In the genomic region with DNA sequence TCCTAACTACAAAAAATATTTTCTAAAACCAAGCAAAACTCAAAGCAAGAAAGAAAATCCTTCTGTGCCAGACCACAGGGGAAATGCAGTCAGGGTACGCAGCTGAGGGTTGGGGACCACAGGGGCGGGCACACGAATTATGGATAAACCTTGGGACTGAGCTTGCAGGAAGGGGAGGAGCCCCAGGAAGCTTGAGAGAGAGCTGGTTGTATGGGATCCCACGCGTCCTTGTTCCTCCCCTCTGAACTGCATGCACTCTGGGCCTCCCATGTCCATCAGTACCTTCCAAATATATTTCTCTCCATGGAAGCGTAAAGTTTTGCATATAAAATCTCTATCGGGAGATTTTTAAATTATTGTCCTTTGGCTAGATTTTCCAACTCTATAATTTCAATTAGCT, we compare ENCODE assay signal across 34 cellular contexts.
"Had no signal": no experiment of that assay in that cellular context is flagged by ENCODE, and none has a peak within 500 bp of the region (broad histone marks: within the 10 kb centered on the region; RNA-seq: fewer than 3 reads in every experiment).

No MANE protein-coding gene starts in this region.

- DNase-seq: activated B cell treated with CpG ODN at 0.5 μM for 24 hours; activated CD4-positive, alpha-beta memory T cell treated with anti-CD3 and anti-CD28 coated beads for 36 hours; activated CD4-positive, alpha-beta T cell treated with anti-CD3 and anti-CD28 coated beads for 4 hours; activated CD4-positive, alpha-beta T cell treated with anti-CD3 and anti-CD28 coated beads, Interleukin-2, amount 10 ng/mL, durations not matched to agents 24 days and 14 days; activated CD4-positive, alpha-beta T cell treated with anti-CD3 and anti-CD28 coated beads, Interleukin-2, amount 50 U/mL, for 1 hour; activated CD4-positive, alpha-beta T cell treated with anti-CD3 and anti-CD28 coated beads, Interleukin-2, amount 50 U/mL, for 4 hours; activated CD4-positive, CD25-positive, alpha-beta regulatory T cell treated with anti-CD3 and anti-CD28 coated beads, Interleukin-2, amount 50 U/mL, for 72 hours; activated CD8-positive, alpha-beta memory T cell treated with anti-CD3 and anti-CD28 coated beads, Interleukin-2, amount 50 U/mL, for 4 hours; activated CD8-positive, alpha-beta T cell treated with anti-CD3 and anti-CD28 coated beads for 36 hours; activated gamma-delta T cell treated with Interleukin-2 at 50 U/mL for 16 hours; activated naive CD4-positive, alpha-beta T cell; activated naive CD4-positive, alpha-beta T cell treated with anti-CD3 and anti-CD28 coated beads for 36 hours; activated naive CD4-positive, alpha-beta T cell treated with anti-CD3 and anti-CD28 coated beads, Interleukin-2, amount 50 U/mL, for 16 hours; activated naive CD8-positive, alpha-beta T cell treated with anti-CD3 and anti-CD28 coated beads for 36 hours; activated T-cell treated with anti-CD3 and anti-CD28 coated beads for 4 hours; activated T-cell treated with anti-CD3 and anti-CD28 coated beads, Interleukin-2, amount 50 U/mL, for 1 hour; activated T-cell treated with anti-CD3 and anti-CD28 coated beads, Interleukin-2, amount 50 U/mL, for 4 hours; activated T-cell treated with anti-CD3 and anti-CD28 coated beads, Interleukin-2, amount 50 U/mL, for 72 hours; adrenal gland; amniotic stem cell; aorta; body of pancreas; brain microvascular endothelial cell; central memory CD4-positive, alpha-beta T cell; T-helper 1 cell; T-helper 2 cell; T-helper 9 cell had no signal

- H3K36me3 Mint-ChIP-seq: activated naive CD8-positive, alpha-beta T cell treated with anti-CD3 and anti-CD28 coated beads for 36 hours had no signal

- H3K27me3 Mint-ChIP-seq: activated CD4-positive, alpha-beta memory T cell treated with anti-CD3 and anti-CD28 coated beads for 36 hours; activated CD4-positive, alpha-beta T cell treated with anti-CD3 and anti-CD28 coated beads, Interleukin-2, amount 10 ng/mL, durations not matched to agents 24 days and 14 days; activated naive CD8-positive, alpha-beta T cell treated with anti-CD3 and anti-CD28 coated beads for 36 hours had no signal

- H3K36me3 ChIP-seq: adrenal gland, brain microvascular endothelial cell, breast epithelium had no signal

- H3K27ac Mint-ChIP-seq: activated B cell treated with CpG ODN at 0.5 μM for 24 hours; activated CD4-positive, alpha-beta memory T cell treated with anti-CD3 and anti-CD28 coated beads for 36 hours; activated CD4-positive, alpha-beta T cell treated with anti-CD3 and anti-CD28 coated beads, Interleukin-2, amount 10 ng/mL, durations not matched to agents 24 days and 14 days; activated CD8-positive, alpha-beta T cell treated with anti-CD3 and anti-CD28 coated beads for 36 hours; activated naive CD4-positive, alpha-beta T cell treated with anti-CD3 and anti-CD28 coated beads for 36 hours; activated naive CD4-positive, alpha-beta T cell treated with anti-CD3 and anti-CD28 coated beads, Interleukin-2, amount 50 U/mL, for 72 hours; activated naive CD8-positive, alpha-beta T cell treated with anti-CD3 and anti-CD28 coated beads for 36 hours; activated T-cell treated with anti-CD3 and anti-CD28 coated beads, Interleukin-2, amount 50 U/mL, for 72 hours; activated T-helper 1 cell treated with anti-CD3 and anti-CD28 coated beads, Interleukin-12 subunit alpha, Interleukin-12 subunit beta, Interleukin-2, Interleukin-4 antibody, amounts not matched to agents 30 ng/mL and 10 ng/mL and 1 ng/mL, durations not matched to agents 14 hours and 24 hours and 36 hours; activated T-helper 17 cell treated with anti-CD3 and anti-CD28 coated beads, Interleukin-2, amount 50 U/mL, for 72 hours; T-helper 1 cell treated with Interleukin-12 subunit alpha and Interleukin-12 subunit beta and Interleukin-4 antibody, amounts not matched to agents 30 μg/mL and 1 μg/mL, for 36 hours; T-helper 2 cell treated with Interferon-gamma antibody and Interleukin-4, amounts not matched to agents 5 μg/mL and 100 μg/mL, for 36 hours had no signal

- H3K4me3 ChIP-seq: adrenal gland, body of pancreas, breast epithelium had no signal

- H3K9me3 ChIP-seq: adrenal gland had no signal

- H3K4me1 ChIP-seq: adrenal gland, body of pancreas, breast epithelium had no signal

- H3K9me3 Mint-ChIP-seq: activated CD4-positive, alpha-beta T cell treated with anti-CD3 and anti-CD28 coated beads, Interleukin-2, amount 10 ng/mL, durations not matched to agents 24 days and 14 days had no signal

- H3K27ac ChIP-seq: adrenal gland, body of pancreas, brain microvascular endothelial cell, breast epithelium, VCaP had no signal

- H3K4me1 Mint-ChIP-seq: activated B cell treated with CpG ODN at 0.5 μM for 24 hours; activated CD4-positive, alpha-beta T cell treated with anti-CD3 and anti-CD28 coated beads, Interleukin-2, amount 10 ng/mL, durations not matched to agents 24 days and 14 days; activated naive CD8-positive, alpha-beta T cell treated with anti-CD3 and anti-CD28 coated beads for 36 hours; activated T-helper 17 cell treated with anti-CD3 and anti-CD28 coated beads, Interleukin-2, amount 50 U/mL, for 72 hours had no signal

- ATAC-seq: activated CD8-positive, alpha-beta T cell treated with anti-CD3 and anti-CD28 coated beads for 36 hours; activated naive CD4-positive, alpha-beta T cell treated with anti-CD3 and anti-CD28 coated beads, Interleukin-2, amount 50 U/mL, for 72 hours; activated T-cell treated with anti-CD3 and anti-CD28 coated beads, Interleukin-2, amount 50 U/mL, for 4 hours; activated T-cell treated with anti-CD3 and anti-CD28 coated beads, Interleukin-2, amount 50 U/mL, for 72 hours; activated T-helper 17 cell treated with anti-CD3 and anti-CD28 coated beads, Interleukin-2, amount 50 U/mL, for 72 hours; body of pancreas had no signal

- H3K4me3 Mint-ChIP-seq: activated B cell treated with CpG ODN at 0.5 μM for 24 hours; activated CD4-positive, alpha-beta memory T cell treated with anti-CD3 and anti-CD28 coated beads for 36 hours; activated CD4-positive, alpha-beta T cell treated with anti-CD3 and anti-CD28 coated beads, Interleukin-2, amount 10 ng/mL, durations not matched to agents 24 days and 14 days; activated CD8-positive, alpha-beta T cell treated with anti-CD3 and anti-CD28 coated beads for 36 hours; activated naive CD4-positive, alpha-beta T cell treated with anti-CD3 and anti-CD28 coated beads for 36 hours; activated naive CD8-positive, alpha-beta T cell treated with anti-CD3 and anti-CD28 coated beads for 36 hours; activated T-cell treated with anti-CD3 and anti-CD28 coated beads, Interleukin-2, amount 50 U/mL, for 4 hours; activated T-cell treated with anti-CD3 and anti-CD28 coated beads, Interleukin-2, amount 50 U/mL, for 72 hours; activated T-helper 1 cell treated with anti-CD3 and anti-CD28 coated beads, Interleukin-12 subunit alpha, Interleukin-12 subunit beta, Interleukin-2, Interleukin-4 antibody, amounts not matched to agents 30 ng/mL and 10 ng/mL and 1 ng/mL, durations not matched to agents 14 hours and 24 hours and 36 hours; activated T-helper 17 cell treated with anti-CD3 and anti-CD28 coated beads, Interleukin-2, amount 50 U/mL, for 72 hours; T-helper 1 cell treated with Interleukin-12 subunit alpha and Interleukin-12 subunit beta and Interleukin-4 antibody, amounts not matched to agents 30 μg/mL and 1 μg/mL, for 36 hours; T-helper 2 cell treated with Interferon-gamma antibody and Interleukin-4, amounts not matched to agents 5 μg/mL and 100 μg/mL, for 36 hours had no signal

- H3K27me3 ChIP-seq: adrenal gland, body of pancreas, brain microvascular endothelial cell had no signal
